Comparison of ENCODE assay signal across 8 cellular contexts in the genomic region with DNA sequence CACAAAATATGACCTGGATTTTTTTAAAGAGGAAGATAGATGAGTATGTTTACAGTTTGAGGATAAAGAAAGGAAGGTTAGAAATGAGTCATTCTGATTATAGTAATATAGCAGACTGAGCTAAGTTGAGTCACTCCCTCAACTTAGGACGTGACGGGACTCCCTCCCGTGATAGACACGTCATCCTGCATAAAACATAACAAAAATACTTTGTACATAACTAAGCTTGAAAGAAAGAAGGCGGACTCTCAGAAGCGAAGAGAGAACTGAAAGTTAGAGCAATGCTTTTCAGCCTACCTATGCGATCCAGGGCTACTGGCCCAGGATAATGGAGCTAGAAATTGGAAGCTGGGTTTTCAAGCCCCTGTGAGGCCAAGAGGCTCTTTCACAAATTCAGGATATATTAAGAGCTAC.
DNase-seq lines count a peak whose midpoint lies in the region; ATAC-seq and TF ChIP-seq lines count a peak whose summit lies in the region.

No MANE protein-coding gene starts in this region.

- H3K4me3 ChIP-seq in choroid plexus epithelial cell (ENCODE audit: low read depth, low read length) = peak overlapping the region; percentile 48
- peak overlapping the region; percentile 34 for H3K4me3 ChIP-seq in skeletal muscle cell (ENCODE audit: low read depth, low read length)

- ATAC-seq in HG03095 (IDR thresholded peaks at IDR 0.05; ENCODE audit: unreplicated experiment) = peak; percentile 99

- no peak for TF ChIP-seq CTCF in choroid plexus epithelial cell (conservative IDR thresholded peaks at IDR 0.05; ENCODE audit: low read depth, low read length)

- peak; percentile 27 for DNase-seq in activated T-cell treated with anti-CD3 and anti-CD28 coated beads for 24 hours (ENCODE audit: low read depth)
- no peak for DNase-seq in activated T-cell treated with anti-CD3 and anti-CD28 coated beads, Interleukin-2, amount 50 U/mL, for 1 hour
- peak; percentile 83 for DNase-seq in SW480 (ENCODE audit: low spot score)
- DNase-seq in choroid plexus epithelial cell (ENCODE audit: low read depth) = peak; percentile 98
- DNase-seq in skeletal muscle cell (ENCODE audit: low read depth) = peak; percentile 86
- DNase-seq in amygdala (lab: John Stamatoyannopoulos, UW) = no peak
- DNase-seq in NCI-H1694 (lab: John Stamatoyannopoulos, UW) = no peak

Comparison
In these comparisons a context has a peak if more than half of its experiments do, and no peak if none do; other contexts are left out.
1. DNase-seq: peak in activated T-cell treated with anti-CD3 and anti-CD28 coated beads for 24 hours (single experiment), SW480 (single experiment), choroid plexus epithelial cell (single experiment) and skeletal muscle cell (single experiment); none in activated T-cell treated with anti-CD3 and anti-CD28 coated beads, Interleukin-2, amount 50 U/mL, for 1 hour (single experiment), amygdala (0 of 56) and NCI-H1694 (single experiment).